ENCODE assay signal across 16 cellular contexts in genomic region chr18:46624127-46624526, GRCh38. TPM values are rescaled to one million over a fixed set of nuclear protein-coding genes. Genes with fewer than 3 reads are reported as not detected.
DNase-seq lines count a peak whose midpoint lies in the region; ATAC-seq and TF ChIP-seq lines count a peak whose summit lies in the region.
"Had no signal": no experiment of that assay in that cellular context is flagged by ENCODE, and none has a peak within 500 bp of the region (broad histone marks: within the 10 kb centered on the region; RNA-seq: fewer than 3 reads in every experiment).

No MANE protein-coding gene starts in this region.

- H3K27ac Mint-ChIP-seq in immature natural killer cell (no peak overlapping the region), glutamatergic neuron (ENCODE audit: unreplicated experiment) (no peak overlapping the region)
- H3K27ac Mint-ChIP-seq in T-helper 2 cell treated with Interferon-gamma antibody and Interleukin-4, amounts not matched to agents 5 μg/mL and 100 μg/mL, for 36 hours, result no peak overlapping the region

- H3K36me3 Mint-ChIP-seq in activated T-cell treated with anti-CD3 and anti-CD28 coated beads, Interleukin-2, amount 50 U/mL, for 4 hours (ENCODE audit: insufficient read depth), result no peaks in the 10 kb centered on the region
- H3K36me3 Mint-ChIP-seq in immature natural killer cell (no peaks in the 10 kb centered on the region), glutamatergic neuron (ENCODE audit: unreplicated experiment) (no peaks in the 10 kb centered on the region)
- H3K36me3 Mint-ChIP-seq in T-helper 2 cell treated with Interferon-gamma antibody and Interleukin-4, amounts not matched to agents 5 μg/mL and 100 μg/mL, for 36 hours (ENCODE audit: low read depth), result no peaks in the 10 kb centered on the region

- no peak for TF ChIP-seq CTCF in glutamatergic neuron (IDR thresholded peaks at IDR 0.05; ENCODE audit: partially characterized antibody, unreplicated experiment)

- H3K27me3 Mint-ChIP-seq in activated T-cell treated with anti-CD3 and anti-CD28 coated beads, Interleukin-2, amount 50 U/mL, for 4 hours (ENCODE audit: low read depth), result peaks cover 4% of the 10 kb centered on the region
- peaks cover 2% of the 10 kb centered on the region in 3 donors for H3K27me3 Mint-ChIP-seq in immature natural killer cell (ENCODE audit: low read depth in 3 of 3)
- H3K27me3 Mint-ChIP-seq in glutamatergic neuron (ENCODE audit: unreplicated experiment), result no peaks in the 10 kb centered on the region
- peaks cover 5% of the 10 kb centered on the region for H3K27me3 Mint-ChIP-seq in T-helper 2 cell treated with Interferon-gamma antibody and Interleukin-4, amounts not matched to agents 5 μg/mL and 100 μg/mL, for 36 hours (ENCODE audit: low read depth)

- no peak overlapping the region for H3K4me3 Mint-ChIP-seq in activated T-cell treated with anti-CD3 and anti-CD28 coated beads, Interleukin-2, amount 50 U/mL, for 4 hours
- H3K4me3 Mint-ChIP-seq in immature natural killer cell, result peak overlapping the region in 4 of 5 donors; percentile 14 to 56 (median 34)
- no peak overlapping the region for H3K4me3 Mint-ChIP-seq in glutamatergic neuron (ENCODE audit: unreplicated experiment)
- H3K4me3 Mint-ChIP-seq in T-helper 2 cell treated with Interferon-gamma antibody and Interleukin-4, amounts not matched to agents 5 μg/mL and 100 μg/mL, for 36 hours, result no peak overlapping the region

- peak in 1 of 2 donors; percentile 58 for ATAC-seq in activated T-cell treated with anti-CD3 and anti-CD28 coated beads, Interleukin-2, amount 50 U/mL, for 4 hours
- ATAC-seq in GM21717 (IDR thresholded peaks at IDR 0.05; ENCODE audit: unreplicated experiment), result no peak
- ATAC-seq: A549 had no signal

- peaks cover 30% of the 10 kb centered on the region for H3K4me1 Mint-ChIP-seq in activated T-cell treated with anti-CD3 and anti-CD28 coated beads, Interleukin-2, amount 50 U/mL, for 4 hours (ENCODE audit: low read depth)
- H3K4me1 Mint-ChIP-seq in immature natural killer cell, result peaks cover 32 to 33% of the 10 kb centered on the region in 2 donors
- H3K4me1 Mint-ChIP-seq in glutamatergic neuron (ENCODE audit: low read depth, unreplicated experiment), result peaks cover 4% of the 10 kb centered on the region
- peaks cover 19% of the 10 kb centered on the region for H3K4me1 Mint-ChIP-seq in T-helper 2 cell treated with Interferon-gamma antibody and Interleukin-4, amounts not matched to agents 5 μg/mL and 100 μg/mL, for 36 hours (ENCODE audit: low read depth)

- H3K9me3 Mint-ChIP-seq in activated T-cell treated with anti-CD3 and anti-CD28 coated beads, Interleukin-2, amount 50 U/mL, for 4 hours, result no peaks in the 10 kb centered on the region
- H3K9me3 Mint-ChIP-seq in immature natural killer cell (no peaks in the 10 kb centered on the region), glutamatergic neuron (ENCODE audit: unreplicated experiment) (no peaks in the 10 kb centered on the region)
- H3K9me3 Mint-ChIP-seq in T-helper 2 cell treated with Interferon-gamma antibody and Interleukin-4, amounts not matched to agents 5 μg/mL and 100 μg/mL, for 36 hours, result no peaks in the 10 kb centered on the region

- DNase-seq in activated T-cell treated with anti-CD3 and anti-CD28 coated beads for 24 hours (ENCODE audit: low read depth), result peak; percentile 13
- no peak for DNase-seq in activated T-cell treated with anti-CD3 and anti-CD28 coated beads, Interleukin-2, amount 50 U/mL, for 1 hour
- DNase-seq in activated T-cell treated with anti-CD3 and anti-CD28 coated beads, Interleukin-2, amount 50 U/mL, for 4 hours, result peak; percentile 17
- no peak for DNase-seq in immature natural killer cell
- DNase-seq in stimulated activated CD4-positive, alpha-beta T cell treated with anti-CD3 and anti-CD28 coated beads, Interleukin-4, amount 100 ng/mL, for 24 hours, result peak; percentile 10
- no peak for DNase-seq in glutamatergic neuron
- DNase-seq in T-helper 2 cell treated with Interferon-gamma antibody and Interleukin-4, amounts not matched to agents 5 μg/mL and 100 μg/mL, for 36 hours (ENCODE audit: low spot score), result no peak
- DNase-seq: NCI-H1694 treated with DMSO at 0.1 percent for 48 hours, NCI-H510A, small intestine, testis had no signal

RNA-seq across cellular contexts. Expression of gene LOXHD1, which starts 32.9 kb away (rescaled TPM):
- not detected for total RNA-seq in activated T-cell treated with anti-CD3 and anti-CD28 coated beads, Interleukin-2, amount 50 U/mL, for 4 hours
- polyA plus RNA-seq in immature natural killer cell, result under 1 TPM in 1 of 3 donors, not detected in 2; 0.07 TPM
- total RNA-seq in glutamatergic neuron (ENCODE audit: unreplicated experiment), result not detected
- total RNA-seq: G401, glomerular endothelial cell, osteoblast had no signal
- polyA plus RNA-seq: A549 had no signal

Comparison
In these comparisons a context has a peak if more than half of its experiments do, and no peak if none do; other contexts are left out.
1. DNase-seq: peak in activated T-cell treated with anti-CD3 and anti-CD28 coated beads for 24 hours (single experiment), activated T-cell treated with anti-CD3 and anti-CD28 coated beads, Interleukin-2, amount 50 U/mL, for 4 hours (single experiment) and stimulated activated CD4-positive, alpha-beta T cell treated with anti-CD3 and anti-CD28 coated beads, Interleukin-4, amount 100 ng/mL, for 24 hours (single experiment); none in activated T-cell treated with anti-CD3 and anti-CD28 coated beads, Interleukin-2, amount 50 U/mL, for 1 hour (single experiment), immature natural killer cell (0 of 3), glutamatergic neuron (single experiment) and T-helper 2 cell treated with Interferon-gamma antibody and Interleukin-4, amounts not matched to agents 5 μg/mL and 100 μg/mL, for 36 hours (single experiment).
2. H3K4me3 Mint-ChIP-seq: peak in immature natural killer cell (4 of 5); none in activated T-cell treated with anti-CD3 and anti-CD28 coated beads, Interleukin-2, amount 50 U/mL, for 4 hours (single experiment), glutamatergic neuron (single experiment) and T-helper 2 cell treated with Interferon-gamma antibody and Interleukin-4, amounts not matched to agents 5 μg/mL and 100 μg/mL, for 36 hours (single experiment).